Comparison of ENCODE assay signal across 1 cellular context in genomic region chr15:42749266-42749665, GRCh38.
TF ChIP-seq lines count a peak whose summit lies in the region.

No MANE protein-coding gene starts in this region.

TF ChIP-seq in GM23338, 12 proteins besides CTCF, POLR2A, EP300 and RAD21 (continued from another document):
- TF ChIP-seq REST (IDR thresholded peaks at IDR 0.05; ENCODE audit: unreplicated experiment): no peak
